In genomic region chr20:4519530-4519929, GRCh38 we compare ENCODE assay signal across 10 cellular contexts.
A peak's percentile ranks its signal among the peaks of the same experiment; 100 is the strongest.
DNase-seq lines count a peak whose midpoint lies in the region; ATAC-seq and TF ChIP-seq lines count a peak whose summit lies in the region.
"Had no signal": no experiment of that assay in that cellular context is flagged by ENCODE, and none has a peak within 500 bp of the region (broad histone marks: within the 10 kb centered on the region; RNA-seq: fewer than 3 reads in every experiment).

No MANE protein-coding gene starts in this region.

- no peaks in the 10 kb centered on the region for H3K9me2 ChIP-seq in HCT116 (ENCODE audit: insufficient read depth)

- TF ChIP-seq EP300 in suprapubic skin (IDR thresholded peaks at IDR 0.05) = no peak

- no peak for TF ChIP-seq POLR2A in HCT116 (IDR thresholded peaks at IDR 0.05; ENCODE audit: borderline replicate concordance, extremely low read depth, insufficient read depth, insufficient read length)
- TF ChIP-seq POLR2A in suprapubic skin (IDR thresholded peaks at IDR 0.05) = no peak

- no peaks in the 10 kb centered on the region for H3K9me3 Mint-ChIP-seq in activated CD4-positive, alpha-beta memory T cell treated with anti-CD3 and anti-CD28 coated beads, Interleukin-2, amount 10 ng/mL, durations not matched to agents 7 days and 5 days

- no peak overlapping the region for H3K9ac ChIP-seq in HCT116 (ENCODE audit: low read length)

- H3K9me3 ChIP-seq in HCT116 (ENCODE audit: control insufficient read depth in 1 of 2, insufficient read depth in 1 of 2, low read depth in 1 of 2, low read length in 2 of 2) = no peaks in the 10 kb centered on the region
- no peaks in the 10 kb centered on the region for H3K9me3 ChIP-seq in suprapubic skin

- H4K20me1 ChIP-seq in HCT116 (ENCODE audit: insufficient read depth) = no peaks in the 10 kb centered on the region

- peak; percentile 65 for TF ChIP-seq RAD21 in HCT116 (IDR thresholded peaks at IDR 0.05; ENCODE audit: low read depth)

- H3K27ac ChIP-seq in HCT116 (ENCODE audit: low read depth, low read length) (no peak overlapping the region), suprapubic skin (no peak overlapping the region)

- RAD21 ChIA-PET in HCT116 (lab: Charles Lee; ENCODE audit: low non-redundant PET in 1 of 2, low total read pairs in 2 of 2, uncharacterized antibody in 2 of 2, unreplicated experiment in 2 of 2) = no interaction called here

- BruUV-seq in HCT116 (replicated peaks; lab: Mats Ljungman, UMichigan) = no TSS peak

- H3K4me3 Mint-ChIP-seq in activated CD4-positive, alpha-beta memory T cell treated with anti-CD3 and anti-CD28 coated beads, Interleukin-2, amount 10 ng/mL, durations not matched to agents 7 days and 5 days = no peak overlapping the region
- H3K4me3 Mint-ChIP-seq: brain had no signal

- H3K4me2 ChIP-seq in HCT116 (ENCODE audit: low read length) = no peak overlapping the region

- no peaks in the 10 kb centered on the region for H3K36me3 Mint-ChIP-seq in activated CD4-positive, alpha-beta memory T cell treated with anti-CD3 and anti-CD28 coated beads, Interleukin-2, amount 10 ng/mL, durations not matched to agents 7 days and 5 days (ENCODE audit: low read depth)
- H3K36me3 Mint-ChIP-seq: brain had no signal

- POLR2A ChIA-PET in HCT116 (lab: Charles Lee) = no interaction called here
- POLR2A ChIA-PET in activated CD4-positive, alpha-beta memory T cell treated with anti-CD3 and anti-CD28 coated beads, Interleukin-2, amount 10 ng/mL, durations not matched to agents 7 days and 5 days (lab: Charles Lee) = no interaction called here

- no peaks in the 10 kb centered on the region for H3K79me2 ChIP-seq in HCT116 (ENCODE audit: insufficient read depth, low read length)

- H3K36me3 ChIP-seq in HCT116 (ENCODE audit: control insufficient read depth in 1 of 2, insufficient read depth in 2 of 2, low read length in 2 of 2) (no peaks in the 10 kb centered on the region), suprapubic skin (no peaks in the 10 kb centered on the region)

- TF ChIP-seq CTCF in HCT116 (IDR thresholded peaks at IDR 0.05 in 2 of 3, conservative IDR thresholded peaks at IDR 0.05 in 1 of 3; ENCODE audit: borderline replicate concordance in 1 of 3, insufficient read depth in 1 of 3, low read depth in 2 of 3, low read length in 2 of 3) = peak; percentile 36 to 78 (median 75); a peak in 5 of 6 replicates
- TF ChIP-seq CTCF in suprapubic skin (IDR thresholded peaks at IDR 0.05) = no peak

- H3K27me3 Mint-ChIP-seq in activated CD4-positive, alpha-beta memory T cell treated with anti-CD3 and anti-CD28 coated beads, Interleukin-2, amount 10 ng/mL, durations not matched to agents 7 days and 5 days = peaks cover 21% of the 10 kb centered on the region

- intact Hi-C loops in HCT116 (cut with micrococcal nuclease) = no loop called here

- 39% methylated on average over 2 of the region's 2 CpGs for WGBS in suprapubic skin

- no peak overlapping the region for H2AFZ ChIP-seq in HCT116 (ENCODE audit: low read depth, low read length, poor library complexity, severe bottlenecking)

- peak; percentile 63 for DNase-seq in CD1c-positive myeloid dendritic cell (ENCODE audit: extremely low spot score)
- no peak for DNase-seq in HCT116 (ENCODE audit: low read depth, low spot score)
- DNase-seq in activated CD4-positive, alpha-beta memory T cell treated with anti-CD3 and anti-CD28 coated beads, Interleukin-2, amount 10 ng/mL, durations not matched to agents 7 days and 5 days = peak; percentile 40
- no peak for DNase-seq in left lobe of liver (ENCODE audit: low spot score)
- DNase-seq in suprapubic skin (ENCODE audit: low spot score in 2 of 2) = no peak
- DNase-seq in NCI-H146 (lab: John Stamatoyannopoulos, UW) = no peak
- DNase-seq: NCI-H510A treated with DMSO at 0.1 percent for 48 hours had no signal

- peaks cover 5 to 7% of the 10 kb centered on the region in 2 experiments for H3K4me1 ChIP-seq in HCT116 (ENCODE audit: control insufficient read depth in 1 of 2, insufficient read depth in 2 of 2, low read length in 2 of 2)
- no peaks in the 10 kb centered on the region for H3K4me1 ChIP-seq in suprapubic skin

- ATAC-seq in HCT116 (peak; percentile 85), left lobe of liver (peak; percentile 60), GM19324 (IDR thresholded peaks at IDR 0.05; ENCODE audit: low FRiP score, unreplicated experiment) (no peak), HG03432 (IDR thresholded peaks at IDR 0.05; ENCODE audit: unreplicated experiment) (no peak)

- H3K4me1 Mint-ChIP-seq in activated CD4-positive, alpha-beta memory T cell treated with anti-CD3 and anti-CD28 coated beads, Interleukin-2, amount 10 ng/mL, durations not matched to agents 7 days and 5 days = no peaks in the 10 kb centered on the region
- H3K4me1 Mint-ChIP-seq: brain had no signal

- H3K27me3 ChIP-seq in HCT116 (ENCODE audit: insufficient read depth, low read length) (peaks cover 11% of the 10 kb centered on the region; the same call in 1 of the 2 replicates), suprapubic skin (peaks cover 6% of the 10 kb centered on the region)

- no peak overlapping the region for H3K4me3 ChIP-seq in HCT116 (replicated peaks in 1 of 2; ENCODE audit: low read depth in 1 of 2, low read length in 2 of 2)
- no peak overlapping the region for H3K4me3 ChIP-seq in suprapubic skin

- CTCF ChIA-PET in HCT116 (lab: Charles Lee) = no interaction called here
- CTCF ChIA-PET in activated CD4-positive, alpha-beta memory T cell treated with anti-CD3 and anti-CD28 coated beads, Interleukin-2, amount 10 ng/mL, durations not matched to agents 7 days and 5 days (lab: Charles Lee) = interaction anchor here (1.6 kb wide), 1 partner anchor 409 kb away, joined by 5 read pairs; no protein-coding TSS in a partner anchor

- no peak overlapping the region for H3K27ac Mint-ChIP-seq in activated CD4-positive, alpha-beta memory T cell treated with anti-CD3 and anti-CD28 coated beads, Interleukin-2, amount 10 ng/mL, durations not matched to agents 7 days and 5 days
- H3K27ac Mint-ChIP-seq: brain had no signal

TF ChIP-seq in HCT116, 20 proteins besides CTCF, POLR2A, EP300 and RAD21:
- TF ChIP-seq ZFX (IDR thresholded peaks at IDR 0.05) = no peak
- TF ChIP-seq TCF7L2 (IDR thresholded peaks at IDR 0.05; ENCODE audit: borderline replicate concordance, extremely low read depth, insufficient read depth, insufficient read length) = no peak
- no peak for TF ChIP-seq FOSL1 (IDR thresholded peaks at IDR 0.05; ENCODE audit: low read depth)
- TF ChIP-seq POLR2AphosphoS5 (IDR thresholded peaks at IDR 0.05; ENCODE audit: low read depth, low read length) = no peak
- TF ChIP-seq CEBPB (IDR thresholded peaks at IDR 0.05; ENCODE audit: low read depth) = no peak
- TF ChIP-seq SRF (IDR thresholded peaks at IDR 0.05; ENCODE audit: low read depth) = no peak
- TF ChIP-seq EZH2phosphoT487 (IDR thresholded peaks at IDR 0.05; ENCODE audit: borderline replicate concordance) = no peak
- TF ChIP-seq ZNF274 (IDR thresholded peaks at IDR 0.05; ENCODE audit: low read depth, low read length) = no peak
- no peak for TF ChIP-seq CBX3 (IDR thresholded peaks at IDR 0.05; ENCODE audit: low read depth)
- TF ChIP-seq, protein P1, sequence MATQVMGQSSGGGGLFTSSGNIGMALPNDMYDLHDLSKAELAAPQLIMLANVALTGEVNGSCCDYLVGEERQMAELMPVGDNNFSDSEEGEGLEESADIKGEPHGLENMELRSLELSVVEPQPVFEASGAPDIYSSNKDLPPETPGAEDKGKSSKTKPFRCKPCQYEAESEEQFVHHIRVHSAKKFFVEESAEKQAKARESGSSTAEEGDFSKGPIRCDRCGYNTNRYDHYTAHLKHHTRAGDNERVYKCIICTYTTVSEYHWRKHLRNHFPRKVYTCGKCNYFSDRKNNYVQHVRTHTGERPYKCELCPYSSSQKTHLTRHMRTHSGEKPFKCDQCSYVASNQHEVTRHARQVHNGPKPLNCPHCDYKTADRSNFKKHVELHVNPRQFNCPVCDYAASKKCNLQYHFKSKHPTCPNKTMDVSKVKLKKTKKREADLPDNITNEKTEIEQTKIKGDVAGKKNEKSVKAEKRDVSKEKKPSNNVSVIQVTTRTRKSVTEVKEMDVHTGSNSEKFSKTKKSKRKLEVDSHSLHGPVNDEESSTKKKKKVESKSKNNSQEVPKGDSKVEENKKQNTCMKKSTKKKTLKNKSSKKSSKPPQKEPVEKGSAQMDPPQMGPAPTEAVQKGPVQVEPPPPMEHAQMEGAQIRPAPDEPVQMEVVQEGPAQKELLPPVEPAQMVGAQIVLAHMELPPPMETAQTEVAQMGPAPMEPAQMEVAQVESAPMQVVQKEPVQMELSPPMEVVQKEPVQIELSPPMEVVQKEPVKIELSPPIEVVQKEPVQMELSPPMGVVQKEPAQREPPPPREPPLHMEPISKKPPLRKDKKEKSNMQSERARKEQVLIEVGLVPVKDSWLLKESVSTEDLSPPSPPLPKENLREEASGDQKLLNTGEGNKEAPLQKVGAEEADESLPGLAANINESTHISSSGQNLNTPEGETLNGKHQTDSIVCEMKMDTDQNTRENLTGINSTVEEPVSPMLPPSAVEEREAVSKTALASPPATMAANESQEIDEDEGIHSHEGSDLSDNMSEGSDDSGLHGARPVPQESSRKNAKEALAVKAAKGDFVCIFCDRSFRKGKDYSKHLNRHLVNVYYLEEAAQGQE (IDR thresholded peaks at IDR 0.05; ENCODE audit: low read depth) = no peak

Comparison
In these comparisons a context has a peak if more than half of its experiments do, and no peak if none do; other contexts are left out.
1. DNase-seq: peak in CD1c-positive myeloid dendritic cell (single experiment) and activated CD4-positive, alpha-beta memory T cell treated with anti-CD3 and anti-CD28 coated beads, Interleukin-2, amount 10 ng/mL, durations not matched to agents 7 days and 5 days (single experiment); none in HCT116 (single experiment), left lobe of liver (single experiment), suprapubic skin (0 of 2) and NCI-H146 (single experiment).
2. ATAC-seq: peak in HCT116 (single experiment) and left lobe of liver (single experiment); none in GM19324 (single experiment) and HG03432 (single experiment).
3. CTCF ChIP-seq: peak in HCT116 (3 of 3); none in suprapubic skin (0 of 2).